21 cellular contexts compared by ENCODE assay signal in the genomic region with DNA sequence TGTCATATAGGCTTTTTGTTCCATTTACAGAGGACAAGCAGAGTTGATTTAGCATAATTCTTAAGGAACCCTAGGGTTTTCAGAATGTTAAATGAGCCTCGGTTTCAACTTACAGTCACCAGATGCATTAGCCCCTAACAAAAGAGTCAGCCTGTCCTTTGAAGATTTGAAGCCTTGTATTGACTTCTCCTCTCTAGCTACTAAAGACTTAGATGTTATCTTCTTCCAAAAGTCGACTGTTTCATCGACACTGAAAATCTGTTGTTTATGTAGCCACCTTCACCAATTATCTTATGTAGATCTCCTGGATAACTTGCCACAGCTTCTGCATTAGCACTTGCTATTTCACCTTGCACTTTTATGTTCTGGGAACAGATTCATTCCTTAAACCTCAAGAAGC.
A peak's percentile ranks its signal among the peaks of the same experiment; 100 is the strongest.
DNase-seq lines count a peak whose midpoint lies in the region; ATAC-seq and TF ChIP-seq lines count a peak whose summit lies in the region.
"Had no signal": no experiment of that assay in that cellular context is flagged by ENCODE, and none has a peak within 500 bp of the region (broad histone marks: within the 10 kb centered on the region; RNA-seq: fewer than 3 reads in every experiment).

No MANE protein-coding gene starts in this region.

- peak; percentile 27; the same call in 2 of the 3 replicates for ATAC-seq in DND-41 (ENCODE audit: insufficient read depth, low read depth)
- ATAC-seq in HG03175 (IDR thresholded peaks at IDR 0.05; ENCODE audit: unreplicated experiment), result no peak
- ATAC-seq: A549; CD8-positive, alpha-beta T cell had no signal

- DNase-seq in NCI-H2171 treated with DMSO at 0.1 percent for 48 hours (lab: John Stamatoyannopoulos, UW) (peak; percentile 80), NCI-H2171 (lab: John Stamatoyannopoulos, UW) (no peak), DND-41 (no peak), NCI-H69 (lab: John Stamatoyannopoulos, UW) (peak; percentile 2), medulla oblongata (ENCODE audit: extremely low spot score) (peak; percentile 1), D341Med (ENCODE audit: low spot score) (no peak)
- DNase-seq in central memory CD4-positive, alpha-beta T cell, result no peak
- DNase-seq: AML-193; Caco-2; Calu3; CD4-positive, alpha-beta T cell; CD8-positive, alpha-beta T cell; DMS 273 treated with DMSO at 0.1 percent for 48 hours; DMS153; DMS53; DMS79; GF-D8 had no signal

- TF ChIP-seq CTCF in DND-41 (IDR thresholded peaks at IDR 0.05; ENCODE audit: borderline replicate concordance, extremely low read depth, low read length, poor library complexity, severe bottlenecking), result no peak

- no peaks in the 10 kb centered on the region for H3K27me3 ChIP-seq in DND-41 (ENCODE audit: insufficient read depth, low read length, poor library complexity)

- no peaks in the 10 kb centered on the region for H3K36me3 ChIP-seq in DND-41 (ENCODE audit: insufficient read depth, low read length)

- peaks cover 14% of the 10 kb centered on the region for H3K4me1 ChIP-seq in DND-41 (ENCODE audit: insufficient read depth, low read length)
- H3K4me1 ChIP-seq: A549, Caco-2 had no signal

- no peaks in the 10 kb centered on the region for H4K20me1 ChIP-seq in DND-41 (ENCODE audit: insufficient read depth, low read length)

- no peaks in the 10 kb centered on the region for H3K79me2 ChIP-seq in DND-41 (ENCODE audit: insufficient read depth, low read length)

- H3K9ac ChIP-seq in DND-41 (ENCODE audit: low read depth, low read length), result peak overlapping the region; percentile 11; the same call in 1 of the 2 replicates

- no peak overlapping the region for H2AFZ ChIP-seq in DND-41 (ENCODE audit: low read depth, low read length)

- H3K4me3 ChIP-seq in DND-41 (ENCODE audit: low read depth in 1 of 2, low read length in 2 of 2), result no peak overlapping the region
- H3K4me3 ChIP-seq: A549 had no signal

- peaks cover 3% of the 10 kb centered on the region for H3K9me3 ChIP-seq in DND-41 (ENCODE audit: insufficient read depth, low read length, severe bottlenecking)
- H3K9me3 ChIP-seq: A549, Caco-2 had no signal

- H3K27ac ChIP-seq in DND-41 (ENCODE audit: low read length), result peak overlapping the region; percentile 69
- H3K27ac ChIP-seq: 22Rv1, A549, C4-2B had no signal

- no peak overlapping the region for H3K4me2 ChIP-seq in DND-41 (ENCODE audit: insufficient read depth, low read length)
- H3K4me2 ChIP-seq: A549 had no signal

Comparison
In these comparisons a context has a peak if more than half of its experiments do, and no peak if none do; other contexts are left out.
1. DNase-seq: peak in NCI-H2171 treated with DMSO at 0.1 percent for 48 hours (single experiment), NCI-H69 (single experiment) and medulla oblongata (single experiment); none in NCI-H2171 (single experiment), DND-41 (single experiment), central memory CD4-positive, alpha-beta T cell (single experiment) and D341Med (single experiment).